11 cellular contexts compared by ENCODE assay signal in genomic region chr16:31301708-31302400, GRCh38. TPM values are rescaled to one million over a fixed set of nuclear protein-coding genes. Genes with fewer than 3 reads are reported as not detected.
DNase-seq lines count a peak whose midpoint lies in the region; ATAC-seq and TF ChIP-seq lines count a peak whose summit lies in the region.
"Had no signal": no experiment of that assay in that cellular context is flagged by ENCODE, and none has a peak within 500 bp of the region (broad histone marks: within the 10 kb centered on the region; RNA-seq: fewer than 3 reads in every experiment).

No MANE protein-coding gene starts in this region.

- H2AFZ ChIP-seq in GM23248: no peak overlapping the region
- no peak overlapping the region for H2AFZ ChIP-seq in MM.1S (ENCODE audit: low read length)

- TF ChIP-seq CTCF in AG10803 (conservative IDR thresholded peaks at IDR 0.05; ENCODE audit: low read length) (no peak), MM.1S (IDR thresholded peaks at IDR 0.05; ENCODE audit: low read length) (no peak)

- H3K4me2 ChIP-seq in GM23248 (ENCODE audit: unreplicated experiment) (no peak overlapping the region), MM.1S (ENCODE audit: low read depth, low read length) (no peak overlapping the region)

- H4K20me1 ChIP-seq in GM23248 (ENCODE audit: insufficient read depth): no peaks in the 10 kb centered on the region
- no peaks in the 10 kb centered on the region for H4K20me1 ChIP-seq in MM.1S (ENCODE audit: insufficient read depth, low read length)

- H3K4me3 ChIP-seq in AG10803 (ENCODE audit: low read length) (no peak overlapping the region), GM23248 (no peak overlapping the region), MM.1S (ENCODE audit: low read length) (no peak overlapping the region)

- H3K9me3 ChIP-seq in GM23248 (ENCODE audit: low read depth) (no peaks in the 10 kb centered on the region), MM.1S (replicated peaks; ENCODE audit: insufficient read depth, low read length) (no peaks in the 10 kb centered on the region)

- H3K27ac ChIP-seq in GM23248 (no peak overlapping the region), MM.1S (ENCODE audit: low read length) (no peak overlapping the region)

- 2 to 7% methylated on average over 3 of the region's 3 CpGs for WGBS in GM23248 (ENCODE audit: low coverage in 1 of 2, low lambda C conversion rate in 2 of 2, missing lambda C conversion rate in 2 of 2), 2 experiments

- in situ Hi-C loops in GM23248 (cut with MboI): no loop called here

- no peaks in the 10 kb centered on the region for H3K36me3 ChIP-seq in GM23248 (ENCODE audit: low read depth)
- H3K36me3 ChIP-seq in MM.1S (replicated peaks; ENCODE audit: insufficient read depth, low read length): no peaks in the 10 kb centered on the region

- peak; percentile 40 for DNase-seq in AG10803 (ENCODE audit: low read depth)
- DNase-seq in GM23248: peak; percentile 39
- DNase-seq in SKM-1 treated with dmso at 0.1 percent for 144 hours (lab: John Stamatoyannopoulos, UW; ENCODE audit: unreplicated experiment): peak; percentile 98
- DNase-seq in inferior parietal cortex (ENCODE audit: extremely low spot score): peak; percentile 55
- DNase-seq in MM.1S: no peak
- no peak for DNase-seq in DMS79 (lab: John Stamatoyannopoulos, UW)
- DNase-seq: activated CD4-positive, CD25-positive, alpha-beta regulatory T cell treated with anti-CD3 and anti-CD28 coated beads, Interleukin-2, amount 50 U/mL, for 72 hours; effector CD8-positive, alpha-beta T cell had no signal

- H3K9ac ChIP-seq in GM23248: no peak overlapping the region
- H3K9ac ChIP-seq in MM.1S (ENCODE audit: low read length): no peak overlapping the region

- H3K27me3 ChIP-seq in GM23248 (replicated peaks; ENCODE audit: insufficient read depth) (no peaks in the 10 kb centered on the region; the same call in 1 of the 2 replicates), MM.1S (replicated peaks; ENCODE audit: insufficient read depth, low read length) (no peaks in the 10 kb centered on the region)

- ATAC-seq in HG02798 (IDR thresholded peaks at IDR 0.05; ENCODE audit: poor library complexity, unreplicated experiment) (no peak), GM18907 (IDR thresholded peaks at IDR 0.05; ENCODE audit: unreplicated experiment) (no peak)

- H3K4me1 ChIP-seq in GM23248 (ENCODE audit: insufficient read depth): no peaks in the 10 kb centered on the region
- H3K4me1 ChIP-seq in MM.1S (ENCODE audit: low read length): no peaks in the 10 kb centered on the region

- H3K79me2 ChIP-seq in GM23248 (ENCODE audit: insufficient read depth): no peaks in the 10 kb centered on the region
- no peaks in the 10 kb centered on the region for H3K79me2 ChIP-seq in MM.1S (ENCODE audit: low read length)

- H3F3A ChIP-seq in GM23248 (ENCODE audit: insufficient read depth) (no peaks in the 10 kb centered on the region), MM.1S (ENCODE audit: insufficient read depth, low read length) (no peaks in the 10 kb centered on the region)

- H3K9me2 ChIP-seq in GM23248 (ENCODE audit: insufficient read depth) (no peaks in the 10 kb centered on the region), MM.1S (replicated peaks; ENCODE audit: insufficient read depth, low read length) (no peaks in the 10 kb centered on the region)

RNA-seq across cellular contexts. Expression of gene ITGAM, which starts 42.1 kb away (rescaled TPM):
- total RNA-seq in GM23248 (2014; rRNA removed; shearing (Covaris generic)): not detected in 2 replicates
- not detected in 2 replicates for polyA plus RNA-seq in GM23248 (2016; fragmentation: Nextera tagmentation; extraction: Ambion mirVana)
- polyA plus RNA-seq: neural cell had no signal

RNA-seq across cellular contexts. Expression of gene ITGAX, which starts 53.1 kb away (rescaled TPM):
- total RNA-seq in GM23248 (2014; rRNA removed; shearing (Covaris generic)): not detected in 2 replicates
- polyA plus RNA-seq in GM23248 (2016; fragmentation: Nextera tagmentation; extraction: Ambion mirVana): not detected in 2 replicates
- polyA plus RNA-seq: neural cell had no signal

Comparison
In these comparisons a context has a peak if more than half of its experiments do, and no peak if none do; other contexts are left out.
1. DNase-seq: peak in AG10803 (single experiment), GM23248 (single experiment), SKM-1 treated with dmso at 0.1 percent for 144 hours (single experiment) and inferior parietal cortex (single experiment); none in MM.1S (single experiment) and DMS79 (single experiment).